In the genomic region with DNA sequence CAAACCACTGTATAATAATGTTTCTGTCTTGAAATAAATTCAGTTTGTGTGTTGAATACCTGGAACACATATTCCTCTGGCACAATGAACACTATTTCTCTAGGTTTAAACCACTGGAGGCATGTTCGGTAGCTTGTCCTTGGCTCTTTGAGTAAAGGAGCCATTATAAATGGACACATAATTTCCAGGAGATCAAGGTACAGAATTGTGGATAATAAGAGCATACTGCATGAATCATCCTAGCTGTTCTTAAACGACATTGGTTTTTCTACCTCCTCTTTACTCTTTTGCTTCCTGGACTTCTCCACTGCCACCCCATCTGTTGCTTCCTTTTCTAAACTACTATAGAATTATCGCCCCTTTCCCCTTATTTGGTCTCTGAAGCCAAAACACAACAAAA, we compare ENCODE assay signal across 9 cellular contexts. TPM values are rescaled to one million over a fixed set of nuclear protein-coding genes. Genes with fewer than 3 reads are reported as not detected.
DNase-seq lines count a peak whose midpoint lies in the region; ATAC-seq, FAIRE-seq and TF ChIP-seq lines count a peak whose summit lies in the region.
"Had no signal": no experiment of that assay in that cellular context is flagged by ENCODE, and none has a peak within 500 bp of the region (broad histone marks: within the 10 kb centered on the region; RNA-seq: fewer than 3 reads in every experiment).

No MANE protein-coding gene starts in this region.

- ATAC-seq in gastroesophageal sphincter: no peak
- ATAC-seq in HG03565 (IDR thresholded peaks at IDR 0.05; ENCODE audit: unreplicated experiment): no peak
- no peak for ATAC-seq in GM21526 (IDR thresholded peaks at IDR 0.05; ENCODE audit: low FRiP score, unreplicated experiment)
- ATAC-seq in GM19023 (IDR thresholded peaks at IDR 0.05; ENCODE audit: unreplicated experiment): no peak

- H3K4me3 ChIP-seq in H7 (ENCODE audit: insufficient read depth, low read depth, low read length) (peak overlapping the region; percentile 82; the same call in 1 of the 2 replicates), gastroesophageal sphincter (peak overlapping the region; percentile 60 to 68), small intestine (ENCODE audit: low read depth in 1 of 2, low read length in 2 of 2) (no peak overlapping the region)

- no peaks in the 10 kb centered on the region for H3K27me3 ChIP-seq in H7 (ENCODE audit: control insufficient read depth, insufficient read depth, low read length)
- no peaks in the 10 kb centered on the region for H3K27me3 ChIP-seq in gastroesophageal sphincter
- H3K27me3 ChIP-seq in small intestine (ENCODE audit: control insufficient read depth in 2 of 2, insufficient read depth in 2 of 2, low read length in 2 of 2): no peaks in the 10 kb centered on the region

- no peak for FAIRE-seq in small intestine (lab: Jason Lieb, UNC)

- 51 to 57% methylated on average over 3 of the region's 3 CpGs for WGBS in gastroesophageal sphincter (ENCODE audit: low coverage in 1 of 2), 2 donors
- 30 to 51% (median 41%) methylated on average over 3 of the region's 3 CpGs for WGBS in small intestine, 3 donors

- no peak for TF ChIP-seq POLR2A in gastroesophageal sphincter (IDR thresholded peaks at IDR 0.05)

- no peaks in the 10 kb centered on the region for H3K9me3 ChIP-seq in gastroesophageal sphincter
- H3K9me3 ChIP-seq in small intestine (ENCODE audit: control insufficient read depth, low read depth): no peaks in the 10 kb centered on the region

- no peak for DNase-seq in H7
- peak; percentile 59 for DNase-seq in RKO (ENCODE audit: low spot score)
- DNase-seq in small intestine: peak; percentile 54
- DNase-seq: activated CD8-positive, alpha-beta T cell treated with anti-CD3 and anti-CD28 coated beads, Interleukin-2, amount 10 ng/mL, durations not matched to agents 7 days and 5 days; stimulated activated CD4-positive, alpha-beta T cell treated with anti-CD3 and anti-CD28 coated beads, Interleukin-4, amount 100 ng/mL, for 24 hours had no signal

- TF ChIP-seq EP300 in gastroesophageal sphincter (IDR thresholded peaks at IDR 0.05): no peak

- H3K27ac ChIP-seq in gastroesophageal sphincter (no peak overlapping the region), small intestine (ENCODE audit: low read depth in 1 of 2, low read length in 1 of 2) (no peak overlapping the region)

- H3K4me1 ChIP-seq in gastroesophageal sphincter (peaks cover 8 to 25% (median 10%) of the 10 kb centered on the region in 3 donors), small intestine (ENCODE audit: control insufficient read depth in 2 of 2, insufficient read depth in 1 of 2, low read depth in 1 of 2, low read length in 1 of 2) (peaks cover 5 to 7% of the 10 kb centered on the region in 2 donors)

- no peak for TF ChIP-seq CTCF in gastroesophageal sphincter (IDR thresholded peaks at IDR 0.05)

- H3K36me3 ChIP-seq in H7 (replicated peaks; ENCODE audit: control insufficient read depth, insufficient read depth, low read length) (no peaks in the 10 kb centered on the region), gastroesophageal sphincter (no peaks in the 10 kb centered on the region), small intestine (ENCODE audit: control insufficient read depth in 2 of 2, insufficient read depth in 2 of 2, low read length in 2 of 2) (no peaks in the 10 kb centered on the region)

RNA-seq across cellular contexts. Expression of a gene that starts 1.2 kb away (rescaled TPM):
- total RNA-seq in H7 (2014; rRNA removed; shearing (Covaris generic)): 19.6 and 20.0 TPM in 2 replicates
- total RNA-seq in gastroesophageal sphincter: 10 to 100 TPM in 1 of 4 donors, 1 to 10 TPM in 2, under 1 TPM in 1; 0.69 to 14.3 (median 4.9) TPM
- 10 to 100 TPM in 1 of 3 donors, 1 to 10 TPM in 2; 6.3 to 33.5 (median 7.3) TPM for polyA plus RNA-seq in small intestine

Comparison
In these comparisons a context has a peak if more than half of its experiments do, and no peak if none do; other contexts are left out.
1. H3K4me3 ChIP-seq: peak in H7 (single experiment) and gastroesophageal sphincter (2 of 2); none in small intestine (0 of 2).